8 cellular contexts compared by ENCODE assay signal in the genomic region with DNA sequence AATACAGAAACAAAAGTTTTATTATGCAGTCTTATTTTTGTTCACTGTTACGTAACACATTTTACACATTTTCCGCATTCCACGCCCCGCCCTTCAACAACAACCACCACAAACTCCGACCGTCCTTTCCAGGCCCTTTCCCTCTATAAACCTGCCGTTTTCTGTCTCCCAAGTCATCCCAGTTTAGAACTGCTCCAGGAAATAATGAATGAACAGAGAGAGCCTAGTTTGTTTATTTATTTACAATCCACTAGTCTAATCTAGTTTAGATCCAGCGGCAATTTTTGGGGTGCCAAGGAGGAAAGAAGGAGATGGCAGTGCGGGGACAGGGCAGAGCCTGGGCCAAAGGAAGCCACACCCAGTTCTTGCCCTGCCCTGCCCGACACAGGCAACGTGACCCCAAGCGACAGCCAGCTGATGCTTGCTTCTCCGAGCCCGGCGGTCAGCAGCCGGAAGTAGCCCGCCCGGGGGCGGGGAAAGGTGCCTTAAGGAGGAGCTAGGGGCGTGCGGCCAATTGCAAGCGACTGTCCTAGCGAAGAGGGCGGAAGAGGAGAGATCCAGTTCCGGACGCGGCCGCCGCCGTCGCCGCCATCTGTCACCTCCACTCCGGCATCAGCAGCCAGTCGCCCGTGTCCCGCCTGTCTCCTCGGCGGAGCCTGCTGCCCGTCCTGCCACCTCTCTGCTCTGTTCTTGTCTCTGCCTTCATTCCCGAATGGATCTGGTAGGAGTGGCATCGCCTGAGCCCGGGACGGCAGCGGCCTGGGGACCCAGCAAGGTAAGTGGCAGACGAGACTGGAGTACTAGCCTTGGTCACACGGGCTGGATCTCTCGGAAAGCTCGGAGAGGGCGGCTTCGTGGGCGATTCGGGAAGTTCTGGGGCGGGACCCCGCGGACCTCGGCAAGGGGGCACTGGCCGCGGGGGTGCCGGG. TPM values are rescaled to one million over a fixed set of nuclear protein-coding genes. Genes with fewer than 3 reads are reported as not detected.
DNase-seq lines count a peak whose midpoint lies in the region; ATAC-seq, FAIRE-seq and TF ChIP-seq lines count a peak whose summit lies in the region.

A gene with protein sequence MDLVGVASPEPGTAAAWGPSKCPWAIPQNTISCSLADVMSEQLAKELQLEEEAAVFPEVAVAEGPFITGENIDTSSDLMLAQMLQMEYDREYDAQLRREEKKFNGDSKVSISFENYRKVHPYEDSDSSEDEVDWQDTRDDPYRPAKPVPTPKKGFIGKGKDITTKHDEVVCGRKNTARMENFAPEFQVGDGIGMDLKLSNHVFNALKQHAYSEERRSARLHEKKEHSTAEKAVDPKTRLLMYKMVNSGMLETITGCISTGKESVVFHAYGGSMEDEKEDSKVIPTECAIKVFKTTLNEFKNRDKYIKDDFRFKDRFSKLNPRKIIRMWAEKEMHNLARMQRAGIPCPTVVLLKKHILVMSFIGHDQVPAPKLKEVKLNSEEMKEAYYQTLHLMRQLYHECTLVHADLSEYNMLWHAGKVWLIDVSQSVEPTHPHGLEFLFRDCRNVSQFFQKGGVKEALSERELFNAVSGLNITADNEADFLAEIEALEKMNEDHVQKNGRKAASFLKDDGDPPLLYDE (plus strand): TSS at position 560 of the 929 bp plus-strand sequence. CDS start 153 bp downstream, at position 713.

- no peak for TF ChIP-seq CTCF in esophagus muscularis mucosa (IDR thresholded peaks at IDR 0.05)

- TF ChIP-seq POLR2A in esophagus muscularis mucosa (IDR thresholded peaks at IDR 0.05; ENCODE audit: low read depth): peak; percentile 89

- peaks cover 55% of the 10 kb centered on the region for H3K4me1 Mint-ChIP-seq in activated T-cell treated with anti-CD3 and anti-CD28 coated beads, Interleukin-2, amount 50 U/mL, for 72 hours (ENCODE audit: low read depth)

- TF ChIP-seq EP300 in esophagus muscularis mucosa (IDR thresholded peaks at IDR 0.05): no peak

- DNase-seq in DMS79 (lab: John Stamatoyannopoulos, UW): peak; percentile 92
- DNase-seq in RCC 7860 (ENCODE audit: low spot score): peak; percentile 88
- DNase-seq in activated T-cell treated with anti-CD3 and anti-CD28 coated beads, Interleukin-2, amount 50 U/mL, for 72 hours: peak; percentile 97 to 99
- DNase-seq in esophagus muscularis mucosa (ENCODE audit: extremely low spot score): peak; percentile 98
- DNase-seq in myocyte (ENCODE audit: low read depth): peak; percentile 99
- DNase-seq in stimulated activated CD8-positive, alpha-beta memory T cell treated with anti-CD3 and anti-CD28 coated beads, Interleukin-7, amount 100 ng/mL, for 48 hours (ENCODE audit: extremely low read depth in 1 of 2, low read depth in 1 of 2): peak; percentile 91 to 94

- H3K36me3 Mint-ChIP-seq in activated T-cell treated with anti-CD3 and anti-CD28 coated beads, Interleukin-2, amount 50 U/mL, for 72 hours (ENCODE audit: insufficient read depth in 2 of 2): peaks cover 2 to 11% of the 10 kb centered on the region in 2 donors

- peak within 1 kb of the TSS; percentile 89 to 99 (median 92) for H3K4me3 ChIP-seq in esophagus muscularis mucosa

- H3K36me3 ChIP-seq in KOPT-K1 (ENCODE audit: insufficient read depth, low read length) (peaks cover 9% of the 10 kb centered on the region; the same call in 1 of the 2 replicates), esophagus muscularis mucosa (peaks cover 0 to 5% (median 0%) of the 10 kb centered on the region in 4 donors)

- H3K27ac Mint-ChIP-seq in activated T-cell treated with anti-CD3 and anti-CD28 coated beads, Interleukin-2, amount 50 U/mL, for 72 hours: peak within 1 kb of the TSS; percentile 96

- H3K9me3 Mint-ChIP-seq in activated T-cell treated with anti-CD3 and anti-CD28 coated beads, Interleukin-2, amount 50 U/mL, for 72 hours: no peaks in the 10 kb centered on the region

- WGBS in esophagus muscularis mucosa: 1% methylated on average over 34 of the region's 59 CpGs

- intact Hi-C loops in esophagus muscularis mucosa (cut with DNase I): loop anchor here (10.0 kb wide), 2 partner anchors 52 to 132 kb away; a partner anchor contains a TSS

- no peaks in the 10 kb centered on the region for H3K9me3 ChIP-seq in KOPT-K1 (ENCODE audit: insufficient read depth, low read length, poor library complexity, severe bottlenecking)
- no peaks in the 10 kb centered on the region for H3K9me3 ChIP-seq in esophagus muscularis mucosa

- H3K27me3 ChIP-seq in esophagus muscularis mucosa: no peaks in the 10 kb centered on the region

- peak; percentile 97 for ATAC-seq in GM21786 (IDR thresholded peaks at IDR 0.05; ENCODE audit: unreplicated experiment)
- ATAC-seq in activated T-cell treated with anti-CD3 and anti-CD28 coated beads, Interleukin-2, amount 50 U/mL, for 72 hours (replicated peaks in 1 of 2): peak; percentile 99

- FAIRE-seq in RCC 7860 (lab: Jason Lieb, UNC): peak; percentile 80

- peak within 1 kb of the TSS; percentile 63 for H3K27ac ChIP-seq in KOPT-K1 (ENCODE audit: low read depth, low read length, poor library complexity, severe bottlenecking)
- H3K27ac ChIP-seq in esophagus muscularis mucosa (replicated peaks in 1 of 4): peak within 1 kb of the TSS; percentile 92 to 98 (median 95)

- H3K4me1 ChIP-seq in esophagus muscularis mucosa: peaks cover 28 to 54% (median 49%) of the 10 kb centered on the region in 4 donors

- no peaks in the 10 kb centered on the region for H3K27me3 Mint-ChIP-seq in activated T-cell treated with anti-CD3 and anti-CD28 coated beads, Interleukin-2, amount 50 U/mL, for 72 hours (ENCODE audit: low read depth)

- peak within 1 kb of the TSS; percentile 97 to 98 for H3K4me3 Mint-ChIP-seq in activated T-cell treated with anti-CD3 and anti-CD28 coated beads, Interleukin-2, amount 50 U/mL, for 72 hours

RNA-seq across cellular contexts. Expression of the gene that starts here (rescaled TPM):
- 10 to 100 TPM; 75.9 to 95.8 TPM for total RNA-seq in activated T-cell treated with anti-CD3 and anti-CD28 coated beads, Interleukin-2, amount 50 U/mL, for 72 hours
- 10 to 100 TPM; 38.7 to 52.2 (median 46.3) TPM for total RNA-seq in esophagus muscularis mucosa
- 157 and 160 TPM in 2 replicates for total RNA-seq in myocyte
- polyA plus RNA-seq in myocyte (2012): 82.7 TPM

Comparison
In these comparisons a context has a peak if more than half of its experiments do, and no peak if none do; other contexts are left out.
1. Peak in every context shown above with its lines: DNase-seq, ATAC-seq, H3K4me3 ChIP-seq and H3K27ac ChIP-seq.